ENCODE assay signal across 11 cellular contexts in genomic region chr11:22807855-22808558, GRCh38.
DNase-seq lines count a peak whose midpoint lies in the region; ATAC-seq and TF ChIP-seq lines count a peak whose summit lies in the region.
"Had no signal": no experiment of that assay in that cellular context is flagged by ENCODE, and none has a peak within 500 bp of the region (broad histone marks: within the 10 kb centered on the region; RNA-seq: fewer than 3 reads in every experiment).

No MANE protein-coding gene starts in this region.

- no peak for TF ChIP-seq CTCF in choroid plexus epithelial cell (conservative IDR thresholded peaks at IDR 0.05; ENCODE audit: low read depth, low read length)

- H3K9me3 Mint-ChIP-seq in activated naive CD4-positive, alpha-beta T cell treated with anti-CD3 and anti-CD28 coated beads, Interleukin-2, amount 10 ng/mL, durations not matched to agents 7 days and 5 days: no peaks in the 10 kb centered on the region

- ATAC-seq in GM18499 (IDR thresholded peaks at IDR 0.05; ENCODE audit: insufficient read depth, unreplicated experiment) (peak; percentile 97), GM21526 (IDR thresholded peaks at IDR 0.05; ENCODE audit: low FRiP score, unreplicated experiment) (peak; percentile 92), HG03439 (IDR thresholded peaks at IDR 0.05; ENCODE audit: unreplicated experiment) (peak; percentile 95)

- H3K4me3 ChIP-seq in choroid plexus epithelial cell (ENCODE audit: low read depth, low read length): no peak overlapping the region
- H3K4me3 ChIP-seq: esophagus squamous epithelium, ovary had no signal

- no peaks in the 10 kb centered on the region for H3K27me3 Mint-ChIP-seq in activated naive CD4-positive, alpha-beta T cell treated with anti-CD3 and anti-CD28 coated beads, Interleukin-2, amount 10 ng/mL, durations not matched to agents 7 days and 5 days

- DNase-seq in choroid plexus epithelial cell (ENCODE audit: low read depth) (peak; percentile 44), GOT3 (lab: John Stamatoyannopoulos, UW) (no peak), AG20443 (ENCODE audit: low spot score) (no peak)
- no peak for DNase-seq in effector CD4-positive, alpha-beta T cell
- DNase-seq in activated naive CD4-positive, alpha-beta T cell treated with anti-CD3 and anti-CD28 coated beads, Interleukin-2, amount 10 ng/mL, durations not matched to agents 7 days and 5 days: no peak
- DNase-seq: esophagus squamous epithelium, NCI-H1436 treated with DMSO at 0.1 percent for 48 hours, ovary had no signal

- H3K4me3 Mint-ChIP-seq in activated naive CD4-positive, alpha-beta T cell treated with anti-CD3 and anti-CD28 coated beads, Interleukin-2, amount 10 ng/mL, durations not matched to agents 7 days and 5 days: no peak overlapping the region

- no peaks in the 10 kb centered on the region for H3K4me1 Mint-ChIP-seq in activated naive CD4-positive, alpha-beta T cell treated with anti-CD3 and anti-CD28 coated beads, Interleukin-2, amount 10 ng/mL, durations not matched to agents 7 days and 5 days

- CTCF ChIA-PET in activated naive CD4-positive, alpha-beta T cell treated with anti-CD3 and anti-CD28 coated beads, Interleukin-2, amount 10 ng/mL, durations not matched to agents 7 days and 5 days (lab: Charles Lee): no interaction called here

- no peaks in the 10 kb centered on the region for H3K36me3 Mint-ChIP-seq in activated naive CD4-positive, alpha-beta T cell treated with anti-CD3 and anti-CD28 coated beads, Interleukin-2, amount 10 ng/mL, durations not matched to agents 7 days and 5 days

- H3K27ac Mint-ChIP-seq in activated naive CD4-positive, alpha-beta T cell treated with anti-CD3 and anti-CD28 coated beads, Interleukin-2, amount 10 ng/mL, durations not matched to agents 7 days and 5 days: no peak overlapping the region
